1 cellular context compared by ENCODE assay signal in the genomic region with DNA sequence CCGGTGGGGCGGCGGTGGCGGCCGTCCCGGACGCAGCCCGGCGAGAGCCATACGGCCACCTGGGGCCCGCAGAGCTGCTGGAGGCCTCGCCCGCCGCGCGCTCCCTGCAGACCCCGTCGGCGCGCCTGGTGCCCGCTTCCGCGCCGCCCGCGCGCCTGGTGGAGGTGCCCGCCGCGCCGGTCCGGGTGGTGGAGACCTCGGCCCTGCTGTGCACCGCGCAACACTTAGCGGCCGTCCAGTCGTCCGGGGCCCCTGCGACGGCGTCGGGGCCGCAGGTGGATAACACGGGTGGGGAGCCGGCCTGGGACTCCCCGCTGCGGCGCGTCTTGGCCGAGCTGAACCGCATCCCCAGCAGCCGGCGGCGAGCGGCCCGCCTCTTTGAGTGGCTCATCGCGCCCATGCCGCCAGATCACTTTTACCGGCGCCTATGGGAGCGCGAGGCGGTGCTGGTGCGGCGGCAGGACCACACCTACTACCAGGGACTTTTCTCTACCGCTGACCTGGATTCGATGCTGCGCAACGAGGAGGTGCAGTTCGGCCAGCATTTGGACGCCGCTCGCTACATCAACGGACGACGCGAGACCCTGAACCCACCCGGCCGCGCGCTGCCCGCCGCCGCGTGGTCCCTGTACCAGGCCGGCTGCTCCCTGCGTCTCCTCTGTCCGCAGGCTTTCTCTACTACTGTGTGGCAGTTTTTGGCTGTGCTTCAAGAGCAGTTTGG.
TF ChIP-seq lines count a peak whose summit lies in the region.

No MANE protein-coding gene starts in this region.

TF ChIP-seq in GM12878, 131 proteins besides CTCF, POLR2A, EP300 and RAD21 (continued from another document and continues in another):
- TF ChIP-seq CREB1 (IDR thresholded peaks at IDR 0.05; ENCODE audit: low read depth) (no peak), CBX3 (IDR thresholded peaks at IDR 0.05; ENCODE audit: borderline replicate concordance, low read depth) (no peak), PAX5 (IDR thresholded peaks at IDR 0.05; ENCODE audit: borderline replicate concordance, low read depth, low read length) (no peak; the same call in 1 of the 2 replicates), MEF2A (IDR thresholded peaks at IDR 0.05; ENCODE audit: insufficient read depth, low read depth, low read length) (no peak), CHD1 (IDR thresholded peaks at IDR 0.05; ENCODE audit: low read depth, low read length) (no peak), TARDBP (IDR thresholded peaks at IDR 0.05; ENCODE audit: borderline replicate concordance) (no peak), NR2C1 (IDR thresholded peaks at IDR 0.05) (no peak), SMARCA5 (IDR thresholded peaks at IDR 0.05) (0 out of 2 replicates have a peak, but pooled peaks have one; percentile 79), BRCA1 (IDR thresholded peaks at IDR 0.05; ENCODE audit: low read depth, low read length) (no peak), KAT2A (conservative IDR thresholded peaks at IDR 0.05; ENCODE audit: control insufficient read depth, low read depth, low read length) (no peak), CBX5 (IDR thresholded peaks at IDR 0.05; ENCODE audit: low read depth) (no peak), ZNF207 (IDR thresholded peaks at IDR 0.05; ENCODE audit: borderline replicate concordance) (no peak; the same call in 1 of the 2 replicates), SUZ12 (IDR thresholded peaks at IDR 0.05; ENCODE audit: unreplicated experiment) (no peak), ATF7 (IDR thresholded peaks at IDR 0.05; ENCODE audit: low read depth) (no peak), SIN3A (IDR thresholded peaks at IDR 0.05; ENCODE audit: low read depth, low read length) (no peak), SP1 (IDR thresholded peaks at IDR 0.05; ENCODE audit: low read depth, low read length) (peak; percentile 8), IKZF1 (conservative IDR thresholded peaks at IDR 0.05) (peak; percentile 80), ZSCAN29 (IDR thresholded peaks at IDR 0.05) (0 out of 2 replicates have a peak, but pooled peaks have one; percentile 54), RAD51 (IDR thresholded peaks at IDR 0.05) (no peak), IKZF2 (IDR thresholded peaks at IDR 0.05) (no peak; a peak in 1 of 4 replicates), WRNIP1 (IDR thresholded peaks at IDR 0.05; ENCODE audit: borderline replicate concordance, low read depth, low read length) (no peak), SIX5 (IDR thresholded peaks at IDR 0.05; ENCODE audit: low read depth, low read length, severe bottlenecking) (no peak), RUNX3 (IDR thresholded peaks at IDR 0.05; ENCODE audit: low read length) (peak; percentile 35; the same call in 1 of the 2 replicates), HDAC6 (IDR thresholded peaks at IDR 0.05; ENCODE audit: unreplicated experiment) (no peak), KDM1A (IDR thresholded peaks at IDR 0.05; ENCODE audit: borderline replicate concordance) (no peak), POU2F2 (IDR thresholded peaks at IDR 0.05; ENCODE audit: borderline replicate concordance, low read depth, low read length) (no peak), YBX1 (IDR thresholded peaks at IDR 0.05) (no peak), CREM (IDR thresholded peaks at IDR 0.05; ENCODE audit: low read depth) (no peak), GATAD2B (conservative IDR thresholded peaks at IDR 0.05; ENCODE audit: low read depth) (peak; percentile 85)
- TF ChIP-seq, protein P1, sequence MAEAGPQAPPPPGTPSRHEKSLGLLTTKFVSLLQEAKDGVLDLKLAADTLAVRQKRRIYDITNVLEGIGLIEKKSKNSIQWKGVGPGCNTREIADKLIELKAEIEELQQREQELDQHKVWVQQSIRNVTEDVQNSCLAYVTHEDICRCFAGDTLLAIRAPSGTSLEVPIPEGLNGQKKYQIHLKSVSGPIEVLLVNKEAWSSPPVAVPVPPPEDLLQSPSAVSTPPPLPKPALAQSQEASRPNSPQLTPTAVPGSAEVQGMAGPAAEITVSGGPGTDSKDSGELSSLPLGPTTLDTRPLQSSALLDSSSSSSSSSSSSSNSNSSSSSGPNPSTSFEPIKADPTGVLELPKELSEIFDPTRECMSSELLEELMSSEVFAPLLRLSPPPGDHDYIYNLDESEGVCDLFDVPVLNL (IDR thresholded peaks at IDR 0.05; ENCODE audit: low read depth, low read length) = no peak
- TF ChIP-seq, protein P2, sequence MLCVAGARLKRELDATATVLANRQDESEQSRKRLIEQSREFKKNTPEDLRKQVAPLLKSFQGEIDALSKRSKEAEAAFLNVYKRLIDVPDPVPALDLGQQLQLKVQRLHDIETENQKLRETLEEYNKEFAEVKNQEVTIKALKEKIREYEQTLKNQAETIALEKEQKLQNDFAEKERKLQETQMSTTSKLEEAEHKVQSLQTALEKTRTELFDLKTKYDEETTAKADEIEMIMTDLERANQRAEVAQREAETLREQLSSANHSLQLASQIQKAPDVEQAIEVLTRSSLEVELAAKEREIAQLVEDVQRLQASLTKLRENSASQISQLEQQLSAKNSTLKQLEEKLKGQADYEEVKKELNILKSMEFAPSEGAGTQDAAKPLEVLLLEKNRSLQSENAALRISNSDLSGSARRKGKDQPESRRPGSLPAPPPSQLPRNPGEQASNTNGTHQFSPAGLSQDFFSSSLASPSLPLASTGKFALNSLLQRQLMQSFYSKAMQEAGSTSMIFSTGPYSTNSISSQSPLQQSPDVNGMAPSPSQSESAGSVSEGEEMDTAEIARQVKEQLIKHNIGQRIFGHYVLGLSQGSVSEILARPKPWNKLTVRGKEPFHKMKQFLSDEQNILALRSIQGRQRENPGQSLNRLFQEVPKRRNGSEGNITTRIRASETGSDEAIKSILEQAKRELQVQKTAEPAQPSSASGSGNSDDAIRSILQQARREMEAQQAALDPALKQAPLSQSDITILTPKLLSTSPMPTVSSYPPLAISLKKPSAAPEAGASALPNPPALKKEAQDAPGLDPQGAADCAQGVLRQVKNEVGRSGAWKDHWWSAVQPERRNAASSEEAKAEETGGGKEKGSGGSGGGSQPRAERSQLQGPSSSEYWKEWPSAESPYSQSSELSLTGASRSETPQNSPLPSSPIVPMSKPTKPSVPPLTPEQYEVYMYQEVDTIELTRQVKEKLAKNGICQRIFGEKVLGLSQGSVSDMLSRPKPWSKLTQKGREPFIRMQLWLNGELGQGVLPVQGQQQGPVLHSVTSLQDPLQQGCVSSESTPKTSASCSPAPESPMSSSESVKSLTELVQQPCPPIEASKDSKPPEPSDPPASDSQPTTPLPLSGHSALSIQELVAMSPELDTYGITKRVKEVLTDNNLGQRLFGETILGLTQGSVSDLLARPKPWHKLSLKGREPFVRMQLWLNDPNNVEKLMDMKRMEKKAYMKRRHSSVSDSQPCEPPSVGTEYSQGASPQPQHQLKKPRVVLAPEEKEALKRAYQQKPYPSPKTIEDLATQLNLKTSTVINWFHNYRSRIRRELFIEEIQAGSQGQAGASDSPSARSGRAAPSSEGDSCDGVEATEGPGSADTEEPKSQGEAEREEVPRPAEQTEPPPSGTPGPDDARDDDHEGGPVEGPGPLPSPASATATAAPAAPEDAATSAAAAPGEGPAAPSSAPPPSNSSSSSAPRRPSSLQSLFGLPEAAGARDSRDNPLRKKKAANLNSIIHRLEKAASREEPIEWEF (IDR thresholded peaks at IDR 0.05; ENCODE audit: insufficient replicate concordance, low read depth, low read length) = no peak
- TF ChIP-seq, protein P3, sequence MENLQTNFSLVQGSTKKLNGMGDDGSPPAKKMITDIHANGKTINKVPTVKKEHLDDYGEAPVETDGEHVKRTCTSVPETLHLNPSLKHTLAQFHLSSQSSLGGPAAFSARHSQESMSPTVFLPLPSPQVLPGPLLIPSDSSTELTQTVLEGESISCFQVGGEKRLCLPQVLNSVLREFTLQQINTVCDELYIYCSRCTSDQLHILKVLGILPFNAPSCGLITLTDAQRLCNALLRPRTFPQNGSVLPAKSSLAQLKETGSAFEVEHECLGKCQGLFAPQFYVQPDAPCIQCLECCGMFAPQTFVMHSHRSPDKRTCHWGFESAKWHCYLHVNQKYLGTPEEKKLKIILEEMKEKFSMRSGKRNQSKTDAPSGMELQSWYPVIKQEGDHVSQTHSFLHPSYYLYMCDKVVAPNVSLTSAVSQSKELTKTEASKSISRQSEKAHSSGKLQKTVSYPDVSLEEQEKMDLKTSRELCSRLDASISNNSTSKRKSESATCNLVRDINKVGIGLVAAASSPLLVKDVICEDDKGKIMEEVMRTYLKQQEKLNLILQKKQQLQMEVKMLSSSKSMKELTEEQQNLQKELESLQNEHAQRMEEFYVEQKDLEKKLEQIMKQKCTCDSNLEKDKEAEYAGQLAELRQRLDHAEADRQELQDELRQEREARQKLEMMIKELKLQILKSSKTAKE (IDR thresholded peaks at IDR 0.05; ENCODE audit: low read depth, poor library complexity, severe bottlenecking) = no peak
- TF ChIP-seq, protein P4, sequence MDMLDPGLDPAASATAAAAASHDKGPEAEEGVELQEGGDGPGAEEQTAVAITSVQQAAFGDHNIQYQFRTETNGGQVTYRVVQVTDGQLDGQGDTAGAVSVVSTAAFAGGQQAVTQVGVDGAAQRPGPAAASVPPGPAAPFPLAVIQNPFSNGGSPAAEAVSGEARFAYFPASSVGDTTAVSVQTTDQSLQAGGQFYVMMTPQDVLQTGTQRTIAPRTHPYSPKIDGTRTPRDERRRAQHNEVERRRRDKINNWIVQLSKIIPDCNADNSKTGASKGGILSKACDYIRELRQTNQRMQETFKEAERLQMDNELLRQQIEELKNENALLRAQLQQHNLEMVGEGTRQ (IDR thresholded peaks at IDR 0.05; ENCODE audit: borderline replicate concordance, low read depth, low read length) = no peak
- TF ChIP-seq, protein P5, sequence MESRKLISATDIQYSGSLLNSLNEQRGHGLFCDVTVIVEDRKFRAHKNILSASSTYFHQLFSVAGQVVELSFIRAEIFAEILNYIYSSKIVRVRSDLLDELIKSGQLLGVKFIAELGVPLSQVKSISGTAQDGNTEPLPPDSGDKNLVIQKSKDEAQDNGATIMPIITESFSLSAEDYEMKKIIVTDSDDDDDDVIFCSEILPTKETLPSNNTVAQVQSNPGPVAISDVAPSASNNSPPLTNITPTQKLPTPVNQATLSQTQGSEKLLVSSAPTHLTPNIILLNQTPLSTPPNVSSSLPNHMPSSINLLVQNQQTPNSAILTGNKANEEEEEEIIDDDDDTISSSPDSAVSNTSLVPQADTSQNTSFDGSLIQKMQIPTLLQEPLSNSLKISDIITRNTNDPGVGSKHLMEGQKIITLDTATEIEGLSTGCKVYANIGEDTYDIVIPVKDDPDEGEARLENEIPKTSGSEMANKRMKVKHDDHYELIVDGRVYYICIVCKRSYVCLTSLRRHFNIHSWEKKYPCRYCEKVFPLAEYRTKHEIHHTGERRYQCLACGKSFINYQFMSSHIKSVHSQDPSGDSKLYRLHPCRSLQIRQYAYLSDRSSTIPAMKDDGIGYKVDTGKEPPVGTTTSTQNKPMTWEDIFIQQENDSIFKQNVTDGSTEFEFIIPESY (IDR thresholded peaks at IDR 0.05) = no peak
- TF ChIP-seq, protein P6, sequence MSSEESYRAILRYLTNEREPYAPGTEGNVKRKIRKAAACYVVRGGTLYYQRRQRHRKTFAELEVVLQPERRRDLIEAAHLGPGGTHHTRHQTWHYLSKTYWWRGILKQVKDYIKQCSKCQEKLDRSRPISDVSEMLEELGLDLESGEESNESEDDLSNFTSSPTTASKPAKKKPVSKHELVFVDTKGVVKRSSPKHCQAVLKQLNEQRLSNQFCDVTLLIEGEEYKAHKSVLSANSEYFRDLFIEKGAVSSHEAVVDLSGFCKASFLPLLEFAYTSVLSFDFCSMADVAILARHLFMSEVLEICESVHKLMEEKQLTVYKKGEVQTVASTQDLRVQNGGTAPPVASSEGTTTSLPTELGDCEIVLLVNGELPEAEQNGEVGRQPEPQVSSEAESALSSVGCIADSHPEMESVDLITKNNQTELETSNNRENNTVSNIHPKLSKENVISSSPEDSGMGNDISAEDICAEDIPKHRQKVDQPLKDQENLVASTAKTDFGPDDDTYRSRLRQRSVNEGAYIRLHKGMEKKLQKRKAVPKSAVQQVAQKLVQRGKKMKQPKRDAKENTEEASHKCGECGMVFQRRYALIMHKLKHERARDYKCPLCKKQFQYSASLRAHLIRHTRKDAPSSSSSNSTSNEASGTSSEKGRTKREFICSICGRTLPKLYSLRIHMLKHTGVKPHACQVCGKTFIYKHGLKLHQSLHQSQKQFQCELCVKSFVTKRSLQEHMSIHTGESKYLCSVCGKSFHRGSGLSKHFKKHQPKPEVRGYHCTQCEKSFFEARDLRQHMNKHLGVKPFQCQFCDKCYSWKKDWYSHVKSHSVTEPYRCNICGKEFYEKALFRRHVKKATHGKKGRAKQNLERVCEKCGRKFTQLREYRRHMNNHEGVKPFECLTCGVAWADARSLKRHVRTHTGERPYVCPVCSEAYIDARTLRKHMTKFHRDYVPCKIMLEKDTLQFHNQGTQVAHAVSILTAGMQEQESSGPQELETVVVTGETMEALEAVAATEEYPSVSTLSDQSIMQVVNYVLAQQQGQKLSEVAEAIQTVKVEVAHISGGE (CRISPR knock-in tag; IDR thresholded peaks at IDR 0.05) = no peak
- TF ChIP-seq, protein P7, sequence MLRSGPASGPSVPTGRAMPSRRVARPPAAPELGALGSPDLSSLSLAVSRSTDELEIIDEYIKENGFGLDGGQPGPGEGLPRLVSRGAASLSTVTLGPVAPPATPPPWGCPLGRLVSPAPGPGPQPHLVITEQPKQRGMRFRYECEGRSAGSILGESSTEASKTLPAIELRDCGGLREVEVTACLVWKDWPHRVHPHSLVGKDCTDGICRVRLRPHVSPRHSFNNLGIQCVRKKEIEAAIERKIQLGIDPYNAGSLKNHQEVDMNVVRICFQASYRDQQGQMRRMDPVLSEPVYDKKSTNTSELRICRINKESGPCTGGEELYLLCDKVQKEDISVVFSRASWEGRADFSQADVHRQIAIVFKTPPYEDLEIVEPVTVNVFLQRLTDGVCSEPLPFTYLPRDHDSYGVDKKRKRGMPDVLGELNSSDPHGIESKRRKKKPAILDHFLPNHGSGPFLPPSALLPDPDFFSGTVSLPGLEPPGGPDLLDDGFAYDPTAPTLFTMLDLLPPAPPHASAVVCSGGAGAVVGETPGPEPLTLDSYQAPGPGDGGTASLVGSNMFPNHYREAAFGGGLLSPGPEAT (IDR thresholded peaks at IDR 0.05; ENCODE audit: low read depth) = no peak
- TF ChIP-seq, protein P8, sequence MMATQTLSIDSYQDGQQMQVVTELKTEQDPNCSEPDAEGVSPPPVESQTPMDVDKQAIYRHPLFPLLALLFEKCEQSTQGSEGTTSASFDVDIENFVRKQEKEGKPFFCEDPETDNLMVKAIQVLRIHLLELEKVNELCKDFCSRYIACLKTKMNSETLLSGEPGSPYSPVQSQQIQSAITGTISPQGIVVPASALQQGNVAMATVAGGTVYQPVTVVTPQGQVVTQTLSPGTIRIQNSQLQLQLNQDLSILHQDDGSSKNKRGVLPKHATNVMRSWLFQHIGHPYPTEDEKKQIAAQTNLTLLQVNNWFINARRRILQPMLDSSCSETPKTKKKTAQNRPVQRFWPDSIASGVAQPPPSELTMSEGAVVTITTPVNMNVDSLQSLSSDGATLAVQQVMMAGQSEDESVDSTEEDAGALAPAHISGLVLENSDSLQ (IDR thresholded peaks at IDR 0.05) = no peak
- TF ChIP-seq, protein P9, sequence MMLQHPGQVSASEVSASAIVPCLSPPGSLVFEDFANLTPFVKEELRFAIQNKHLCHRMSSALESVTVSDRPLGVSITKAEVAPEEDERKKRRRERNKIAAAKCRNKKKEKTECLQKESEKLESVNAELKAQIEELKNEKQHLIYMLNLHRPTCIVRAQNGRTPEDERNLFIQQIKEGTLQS (IDR thresholded peaks at IDR 0.05; ENCODE audit: borderline replicate concordance, extremely low read depth, low read depth, low read length) = no peak
